In the genomic region with DNA sequence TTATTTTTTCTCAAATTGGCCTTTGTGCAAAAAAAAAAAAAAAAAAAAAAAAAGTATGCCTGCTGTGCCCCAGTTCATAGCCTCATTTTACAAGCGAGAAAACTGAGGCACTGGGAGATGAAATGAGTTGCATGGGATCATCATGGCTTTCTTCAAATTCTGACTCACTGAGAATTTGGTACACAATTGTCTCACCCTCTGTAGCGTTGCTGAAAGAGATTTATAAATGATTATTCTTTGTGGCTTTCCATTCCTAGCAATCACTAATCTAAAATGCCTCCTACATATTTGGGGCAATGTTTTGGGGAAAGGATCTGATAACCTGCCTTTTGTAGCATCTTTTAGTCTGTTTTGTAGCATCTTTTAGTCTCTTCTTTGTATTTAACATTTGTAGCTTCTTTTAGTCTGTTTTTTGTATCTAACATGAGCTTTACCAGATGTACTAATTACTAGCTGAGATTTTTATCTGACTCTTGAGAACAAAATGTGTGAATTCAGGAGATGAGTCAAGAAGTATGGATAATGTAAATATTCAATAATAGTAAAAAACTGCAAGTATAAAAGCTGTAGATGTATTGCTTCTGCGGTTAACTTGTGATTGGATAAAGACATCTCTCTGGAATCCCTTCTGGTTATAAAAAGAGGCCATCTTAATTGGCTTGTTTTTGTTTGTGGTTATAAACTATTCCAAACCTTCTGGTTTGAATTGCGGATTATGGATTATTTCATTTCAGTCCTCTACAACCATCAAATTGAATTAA, we compare ENCODE assay signal across 13 cellular contexts.
DNase-seq lines count a peak whose midpoint lies in the region; ATAC-seq and TF ChIP-seq lines count a peak whose summit lies in the region.
"Had no signal": no experiment of that assay in that cellular context is flagged by ENCODE, and none has a peak within 500 bp of the region (broad histone marks: within the 10 kb centered on the region; RNA-seq: fewer than 3 reads in every experiment).

No MANE protein-coding gene starts in this region.

- peaks cover 89% of the 10 kb centered on the region for H3K4me1 Mint-ChIP-seq in activated naive CD4-positive, alpha-beta T cell treated with anti-CD3 and anti-CD28 coated beads, Interleukin-2, amount 10 ng/mL, durations not matched to agents 7 days and 5 days
- peaks cover 75% of the 10 kb centered on the region for H3K4me1 Mint-ChIP-seq in activated CD8-positive, alpha-beta T cell treated with anti-CD3 and anti-CD28 coated beads, Interleukin-2, amount 10 ng/mL, durations not matched to agents 7 days and 5 days (ENCODE audit: low read depth)

- H3K4me1 ChIP-seq in tibial artery, result peaks cover 0 to 94% (median 56%) of the 10 kb centered on the region in 4 donors

- no peak overlapping the region for H3K4me3 Mint-ChIP-seq in activated naive CD4-positive, alpha-beta T cell treated with anti-CD3 and anti-CD28 coated beads, Interleukin-2, amount 10 ng/mL, durations not matched to agents 7 days and 5 days
- H3K4me3 Mint-ChIP-seq in activated CD8-positive, alpha-beta T cell treated with anti-CD3 and anti-CD28 coated beads, Interleukin-2, amount 10 ng/mL, durations not matched to agents 7 days and 5 days, result no peak overlapping the region

- H3K27me3 ChIP-seq in tibial artery, result no peaks in the 10 kb centered on the region
- H3K27me3 ChIP-seq: pancreas, testis had no signal

- H3K27ac ChIP-seq in tibial artery, result peak overlapping the region; percentile 74 to 88
- H3K27ac ChIP-seq: pancreas had no signal

- peak overlapping the region; percentile 90 for H3K27ac Mint-ChIP-seq in activated naive CD4-positive, alpha-beta T cell treated with anti-CD3 and anti-CD28 coated beads, Interleukin-2, amount 10 ng/mL, durations not matched to agents 7 days and 5 days
- H3K27ac Mint-ChIP-seq in activated CD8-positive, alpha-beta T cell treated with anti-CD3 and anti-CD28 coated beads, Interleukin-2, amount 10 ng/mL, durations not matched to agents 7 days and 5 days, result peak overlapping the region; percentile 69

- intact Hi-C loops in tibial artery (cut with DNase I; ENCODE audit: low total_unique reads), result no loop called here

- DNase-seq in activated naive CD4-positive, alpha-beta T cell treated with anti-CD3 and anti-CD28 coated beads, Interleukin-2, amount 10 ng/mL, durations not matched to agents 7 days and 5 days, result no peak
- DNase-seq in activated naive CD4-positive, alpha-beta T cell (lab: John Stamatoyannopoulos, UW), result no peak
- DNase-seq in activated CD8-positive, alpha-beta T cell treated with anti-CD3 and anti-CD28 coated beads, Interleukin-2, amount 10 ng/mL, durations not matched to agents 7 days and 5 days, result no peak
- DNase-seq in fibroblast of mammary gland (ENCODE audit: low read depth) (peak; percentile 82), tibial artery (no peak), NCI-H2227 (lab: John Stamatoyannopoulos, UW; ENCODE audit: unreplicated experiment) (no peak), glomerular visceral epithelial cell (ENCODE audit: extremely low spot score) (no peak)
- DNase-seq in stimulated activated CD4-positive, alpha-beta T cell treated with anti-CD3 and anti-CD28 coated beads, Interleukin-4, amount 100 ng/mL, for 4 hours, result no peak
- DNase-seq: cortex of kidney; OCI-M1; pancreas; stimulated activated CD4-positive, alpha-beta T cell treated with anti-CD3 and anti-CD28 coated beads, Interleukin-4, amount 100 ng/mL, for 1 hour; testis had no signal

- POLR2A ChIA-PET in activated CD8-positive, alpha-beta T cell treated with anti-CD3 and anti-CD28 coated beads, Interleukin-2, amount 10 ng/mL, durations not matched to agents 7 days and 5 days (lab: Charles Lee), result interaction anchor here (0.7 to 1.8 kb wide), 4 partner anchors 10 to 161 kb away, joined by 3 to 9 read pairs (median 4); no protein-coding TSS in a partner anchor

- peaks cover 97% of the 10 kb centered on the region for H3K36me3 Mint-ChIP-seq in activated naive CD4-positive, alpha-beta T cell treated with anti-CD3 and anti-CD28 coated beads, Interleukin-2, amount 10 ng/mL, durations not matched to agents 7 days and 5 days
- H3K36me3 Mint-ChIP-seq in activated CD8-positive, alpha-beta T cell treated with anti-CD3 and anti-CD28 coated beads, Interleukin-2, amount 10 ng/mL, durations not matched to agents 7 days and 5 days (ENCODE audit: low read depth), result peaks cover 90% of the 10 kb centered on the region

- no peaks in the 10 kb centered on the region for H3K27me3 Mint-ChIP-seq in activated naive CD4-positive, alpha-beta T cell treated with anti-CD3 and anti-CD28 coated beads, Interleukin-2, amount 10 ng/mL, durations not matched to agents 7 days and 5 days
- H3K27me3 Mint-ChIP-seq in activated CD8-positive, alpha-beta T cell treated with anti-CD3 and anti-CD28 coated beads, Interleukin-2, amount 10 ng/mL, durations not matched to agents 7 days and 5 days (ENCODE audit: low read depth), result no peaks in the 10 kb centered on the region

- TF ChIP-seq CTCF in fibroblast of mammary gland (conservative IDR thresholded peaks at IDR 0.05; ENCODE audit: control insufficient read depth, insufficient read depth, low read depth, low read length) (no peak), tibial artery (IDR thresholded peaks at IDR 0.05) (no peak)

- H3K9me3 ChIP-seq in tibial artery, result no peaks in the 10 kb centered on the region
- H3K9me3 ChIP-seq: pancreas, testis had no signal

- H3K9me3 Mint-ChIP-seq in activated naive CD4-positive, alpha-beta T cell treated with anti-CD3 and anti-CD28 coated beads, Interleukin-2, amount 10 ng/mL, durations not matched to agents 7 days and 5 days, result peaks cover 7% of the 10 kb centered on the region
- H3K9me3 Mint-ChIP-seq in activated CD8-positive, alpha-beta T cell treated with anti-CD3 and anti-CD28 coated beads, Interleukin-2, amount 10 ng/mL, durations not matched to agents 7 days and 5 days (ENCODE audit: insufficient read depth), result peaks cover 12% of the 10 kb centered on the region

- CTCF ChIA-PET in activated naive CD4-positive, alpha-beta T cell treated with anti-CD3 and anti-CD28 coated beads, Interleukin-2, amount 10 ng/mL, durations not matched to agents 7 days and 5 days (lab: Charles Lee), result interaction anchor here (0.6 to 1.5 kb wide), 2 partner anchors 14 to 202 kb away, joined by 3 to 4 read pairs; no protein-coding TSS in a partner anchor
- CTCF ChIA-PET in activated CD8-positive, alpha-beta T cell treated with anti-CD3 and anti-CD28 coated beads, Interleukin-2, amount 10 ng/mL, durations not matched to agents 7 days and 5 days (lab: Charles Lee), result interaction anchor here (0.9 to 1.9 kb wide), 7 partner anchors 10 to 182 kb away, joined by 3 to 9 read pairs (median 3); no protein-coding TSS in a partner anchor

- H3K4me3 ChIP-seq in fibroblast of mammary gland (ENCODE audit: control insufficient read depth, low read depth, low read length) (no peak overlapping the region), tibial artery (no peak overlapping the region)
- H3K4me3 ChIP-seq: pancreas, testis had no signal

- H3K36me3 ChIP-seq in tibial artery, result peaks cover 36 to 77% (median 70%) of the 10 kb centered on the region in 3 donors
- H3K36me3 ChIP-seq: pancreas had no signal

- ATAC-seq in activated CD8-positive, alpha-beta T cell treated with anti-CD3 and anti-CD28 coated beads, Interleukin-2, amount 10 ng/mL, durations not matched to agents 7 days and 5 days, result no peak
